ENCODE assay signal across 19 cellular contexts in genomic region chr14:94665121-94665520, GRCh38. TPM values are rescaled to one million over a fixed set of nuclear protein-coding genes. Genes with fewer than 3 reads are reported as not detected.
A peak's percentile ranks its signal among the peaks of the same experiment; 100 is the strongest.
DNase-seq lines count a peak whose midpoint lies in the region; ATAC-seq and TF ChIP-seq lines count a peak whose summit lies in the region.
"Had no signal": no experiment of that assay in that cellular context is flagged by ENCODE, and none has a peak within 500 bp of the region (broad histone marks: within the 10 kb centered on the region; RNA-seq: fewer than 3 reads in every experiment).

No MANE protein-coding gene starts in this region.

- TF ChIP-seq CTCF in SK-N-SH (IDR thresholded peaks at IDR 0.05): no peak

- no peak for TF ChIP-seq EP300 in SK-N-SH (IDR thresholded peaks at IDR 0.05; ENCODE audit: borderline replicate concordance in 1 of 2, low read depth in 1 of 2, low read length in 1 of 2)

- peak overlapping the region; percentile 21; the same call in 1 of the 2 replicates for H3K4me2 ChIP-seq in SK-N-SH
- H3K4me2 ChIP-seq: PC-9 had no signal

- H3K27ac ChIP-seq in SK-N-SH (ENCODE audit: low read depth in 2 of 2, low read length in 1 of 2): peak overlapping the region in 1 of 2 experiments; percentile 49; a peak in 2 of 4 replicates
- H3K27ac ChIP-seq: heart left ventricle, PC-9 had no signal

- 14% methylated on average over 4 of the region's 4 CpGs for WGBS in SK-N-SH (ENCODE audit: low lambda C conversion rate)

- H3K4me3 ChIP-seq in SK-N-SH (ENCODE audit: low read depth in 2 of 2, low read length in 1 of 2): no peak overlapping the region
- H3K4me3 ChIP-seq: heart left ventricle, PC-9 had no signal

- H3F3A ChIP-seq in SK-N-SH (replicated peaks; ENCODE audit: insufficient read depth): peaks cover 8% of the 10 kb centered on the region

- no peaks in the 10 kb centered on the region for H3K36me3 ChIP-seq in SK-N-SH (replicated peaks in 1 of 2; ENCODE audit: control insufficient read depth in 1 of 2, insufficient read depth in 2 of 2, low read length in 1 of 2)
- H3K36me3 ChIP-seq: heart left ventricle had no signal

- no peaks in the 10 kb centered on the region for H3K79me2 ChIP-seq in SK-N-SH (ENCODE audit: insufficient read depth)

- POLR2A ChIA-PET in SK-N-SH (lab: Yijun Ruan, JAX): no interaction called here

- no peaks in the 10 kb centered on the region for H4K20me1 ChIP-seq in SK-N-SH (ENCODE audit: insufficient read depth)

- H3K9ac ChIP-seq in SK-N-SH: no peak overlapping the region

- no peaks in the 10 kb centered on the region for H3K27me3 ChIP-seq in SK-N-SH (ENCODE audit: insufficient read depth)

- DNase-seq in SK-N-SH (no peak), astrocyte of the hippocampus (ENCODE audit: low read depth, low spot score) (peak; percentile 57), hepatic stellate cell (ENCODE audit: low spot score) (peak; percentile 81), ureter (ENCODE audit: low spot score) (peak; percentile 33), NCI-H345 (lab: John Stamatoyannopoulos, UW) (no peak)
- DNase-seq: activated T-cell treated with anti-CD3 and anti-CD28 coated beads for 4 hours; effector memory CD4-positive, alpha-beta T cell; heart left ventricle; NCI-H1092; NCI-H446 treated with DMSO at 0.1 percent for 48 hours; PC-9; small intestine; substantia nigra; T-helper 1 cell had no signal

- no peak for TF ChIP-seq RAD21 in SK-N-SH (IDR thresholded peaks at IDR 0.05; ENCODE audit: low read length)

- no peaks in the 10 kb centered on the region for H3K9me3 ChIP-seq in SK-N-SH
- H3K9me3 ChIP-seq: heart left ventricle had no signal

- ATAC-seq in SK-N-SH treated with all-trans-retinoic acid at 6 μM for 48 hours (no peak), HG03135 (IDR thresholded peaks at IDR 0.05; ENCODE audit: unreplicated experiment) (no peak), GM21515 (IDR thresholded peaks at IDR 0.05; ENCODE audit: unreplicated experiment) (no peak)

- CTCF ChIA-PET in SK-N-SH (lab: Yijun Ruan, JAX): interaction anchor here (1.3 kb wide), 2 partner anchors 11 to 25 kb away, joined by 3 read pairs; no protein-coding TSS in a partner anchor

- H3K4me1 ChIP-seq in SK-N-SH (ENCODE audit: control insufficient read depth in 1 of 2, insufficient read depth in 2 of 2, low read depth in 1 of 2, low read length in 1 of 2): no peaks in the 10 kb centered on the region

- H3K9me2 ChIP-seq in SK-N-SH: no peaks in the 10 kb centered on the region

- H2AFZ ChIP-seq in SK-N-SH (ENCODE audit: low read depth): no peak overlapping the region; the same call in 1 of the 2 replicates
- H2AFZ ChIP-seq: PC-9 had no signal

TF ChIP-seq in SK-N-SH, 30 proteins besides CTCF, POLR2A, EP300 and RAD21:
- TF ChIP-seq TCF12 (IDR thresholded peaks at IDR 0.05): 0 out of 2 replicates have a peak, but pooled peaks have one; percentile 14
- no peak for TF ChIP-seq NFIC (IDR thresholded peaks at IDR 0.05; ENCODE audit: borderline replicate concordance)
- TF ChIP-seq TEAD4 (IDR thresholded peaks at IDR 0.05; ENCODE audit: borderline replicate concordance, insufficient read depth): no peak
- TF ChIP-seq PBX3 (IDR thresholded peaks at IDR 0.05): 0 out of 2 replicates have a peak, but pooled peaks have one; percentile 8

TF ChIP-seq in SK-N-SH treated with all-trans-retinoic acid at 6 μM for 48 hours, 23 proteins besides CTCF, POLR2A, EP300 and RAD21:
- TF ChIP-seq ZNF565 (CRISPR knock-in tag; conservative IDR thresholded peaks at IDR 0.05; ENCODE audit: low read depth): no peak
- TF ChIP-seq CSRNP3 (CRISPR knock-in tag; IDR thresholded peaks at IDR 0.05): no peak
- no peak for TF ChIP-seq SNAI2 (CRISPR knock-in tag; IDR thresholded peaks at IDR 0.05)
- TF ChIP-seq CSDC2 (CRISPR knock-in tag; IDR thresholded peaks at IDR 0.05): no peak
- no peak for TF ChIP-seq ESRRG (CRISPR knock-in tag; IDR thresholded peaks at IDR 0.05)
- TF ChIP-seq GLIS3 (CRISPR knock-in tag; IDR thresholded peaks at IDR 0.05): no peak
- TF ChIP-seq TOX (CRISPR knock-in tag; IDR thresholded peaks at IDR 0.05; ENCODE audit: borderline replicate concordance): no peak
- TF ChIP-seq PATZ1 (CRISPR knock-in tag; IDR thresholded peaks at IDR 0.05; ENCODE audit: borderline replicate concordance): no peak
- no peak for TF ChIP-seq ARNTL (CRISPR knock-in tag; IDR thresholded peaks at IDR 0.05; ENCODE audit: borderline replicate concordance, low read depth)
- TF ChIP-seq PPARA (CRISPR knock-in tag; IDR thresholded peaks at IDR 0.05; ENCODE audit: borderline replicate concordance): no peak
- no peak for TF ChIP-seq ZC3H10 (CRISPR knock-in tag; IDR thresholded peaks at IDR 0.05)
- TF ChIP-seq ZNF70 (CRISPR knock-in tag; IDR thresholded peaks at IDR 0.05): no peak
- TF ChIP-seq ZFP30 (CRISPR knock-in tag; IDR thresholded peaks at IDR 0.05): no peak
- no peak for TF ChIP-seq OSR1 (CRISPR knock-in tag; IDR thresholded peaks at IDR 0.05)
- TF ChIP-seq TCF4 (CRISPR knock-in tag; IDR thresholded peaks at IDR 0.05; ENCODE audit: borderline replicate concordance): no peak
- TF ChIP-seq BACH2 (CRISPR knock-in tag; IDR thresholded peaks at IDR 0.05; ENCODE audit: borderline replicate concordance): no peak
- no peak for TF ChIP-seq TSHZ2 (CRISPR knock-in tag; IDR thresholded peaks at IDR 0.05)
- no peak for TF ChIP-seq ZFP3 (CRISPR knock-in tag; IDR thresholded peaks at IDR 0.05)
- TF ChIP-seq, protein P1, sequence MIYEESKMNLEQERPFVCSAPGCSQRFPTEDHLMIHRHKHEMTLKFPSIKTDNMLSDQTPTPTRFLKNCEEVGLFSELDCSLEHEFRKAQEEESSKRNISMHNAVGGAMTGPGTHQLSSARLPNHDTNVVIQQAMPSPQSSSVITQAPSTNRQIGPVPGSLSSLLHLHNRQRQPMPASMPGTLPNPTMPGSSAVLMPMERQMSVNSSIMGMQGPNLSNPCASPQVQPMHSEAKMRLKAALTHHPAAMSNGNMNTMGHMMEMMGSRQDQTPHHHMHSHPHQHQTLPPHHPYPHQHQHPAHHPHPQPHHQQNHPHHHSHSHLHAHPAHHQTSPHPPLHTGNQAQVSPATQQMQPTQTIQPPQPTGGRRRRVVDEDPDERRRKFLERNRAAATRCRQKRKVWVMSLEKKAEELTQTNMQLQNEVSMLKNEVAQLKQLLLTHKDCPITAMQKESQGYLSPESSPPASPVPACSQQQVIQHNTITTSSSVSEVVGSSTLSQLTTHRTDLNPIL (CRISPR knock-in tag; IDR thresholded peaks at IDR 0.05; ENCODE audit: low read depth): no peak
- no peak for TF ChIP-seq RARB (CRISPR knock-in tag; IDR thresholded peaks at IDR 0.05)

RNA-seq across cellular contexts. Expression of gene SERPINA3, which starts 52.9 kb away (rescaled TPM):
- polyA plus RNA-seq in SK-N-SH (2012; rRNA removed): 0.25 and 0.45 TPM in 2 replicates
- 0.05 and 0.15 TPM in 2 replicates for polyA plus RNA-seq in SK-N-SH (2012; cell fraction: cytosol; rRNA removed)
- polyA plus RNA-seq in SK-N-SH (2012; cell fraction: nucleus; rRNA removed): 0.66 and 1.4 TPM in 2 replicates
- total RNA-seq in ureter: 106 TPM
- total RNA-seq: A172, PC-9 had no signal
- polyA plus RNA-seq: neural cell had no signal

Comparison
In these comparisons a context has a peak if more than half of its experiments do, and no peak if none do; other contexts are left out.
1. DNase-seq: peak in astrocyte of the hippocampus (single experiment), hepatic stellate cell (single experiment) and ureter (single experiment); none in SK-N-SH (single experiment) and NCI-H345 (single experiment).